ENCODE assay signal across 20 cellular contexts in genomic region chr11:17368551-17368950, GRCh38. TPM values are rescaled to one million over a fixed set of nuclear protein-coding genes. Genes with fewer than 3 reads are reported as not detected.
"Had no signal": no experiment of that assay in that cellular context is flagged by ENCODE, and none has a peak within 500 bp of the region (broad histone marks: within the 10 kb centered on the region; RNA-seq: fewer than 3 reads in every experiment).

No MANE protein-coding gene starts in this region.

- FAIRE-seq: kidney had no signal

- ATAC-seq: left cardiac atrium; lower lobe of right lung; natural killer cell treated with Interleukin-12 subunit alpha and Interleukin-12 subunit beta and Interleukin-15 and Interleukin-18, amount 100 ng/mL, for 72 hours; right lobe of liver; upper lobe of right lung had no signal

- H3K27ac Mint-ChIP-seq: endodermal cell; memory B cell; mesothelial cell of epicardium; natural killer cell treated with Interleukin-12 subunit alpha and Interleukin-12 subunit beta and Interleukin-15 and Interleukin-18, amount 100 ng/mL, for 72 hours; neural progenitor cell had no signal

- DNase-seq: effector CD4-positive, alpha-beta T cell; endodermal cell; foreskin melanocyte; head of caudate nucleus; kidney; left cardiac atrium; left ventricle myocardium inferior; lower lobe of right lung; nucleus accumbens; right lobe of liver; spleen; stimulated activated CD4-positive, alpha-beta T cell treated with anti-CD3 and anti-CD28 coated beads, Interleukin-2, amount 100 ng/mL, for 24 hours; stimulated activated naive CD4-positive, alpha-beta T cell treated with Interleukin-2 at 50 U/mL for 16 hours; testis; upper lobe of right lung had no signal

- H3K4me1 Mint-ChIP-seq: endodermal cell, memory B cell, mesothelial cell of epicardium, neural progenitor cell had no signal

- H3K4me3 Mint-ChIP-seq: endodermal cell; memory B cell; mesothelial cell of epicardium; natural killer cell treated with Interleukin-12 subunit alpha and Interleukin-12 subunit beta and Interleukin-15 and Interleukin-18, amount 100 ng/mL, for 72 hours; neural progenitor cell had no signal

- H3K27me3 Mint-ChIP-seq: natural killer cell treated with Interleukin-12 subunit alpha and Interleukin-12 subunit beta and Interleukin-15 and Interleukin-18, amount 100 ng/mL, for 72 hours had no signal

RNA-seq across cellular contexts. Expression of gene KCNJ11, which starts 19.9 kb away (rescaled TPM):
- total RNA-seq: vagina had no signal
